7 cellular contexts compared by ENCODE assay signal in genomic region chrX:46587158-46587557, GRCh38. TPM values are rescaled to one million over a fixed set of nuclear protein-coding genes. Genes with fewer than 3 reads are reported as not detected.
DNase-seq lines count a peak whose midpoint lies in the region; ATAC-seq and TF ChIP-seq lines count a peak whose summit lies in the region.

No MANE protein-coding gene starts in this region.

- H3K4me1 Mint-ChIP-seq in activated T-helper 2 cell treated with anti-CD3 and anti-CD28 coated beads, Interferon-gamma antibody, Interleukin-2, Interleukin-4, amounts not matched to agents 10 μg/mL and 5 μg/mL and 100 μg/mL, durations not matched to agents 14 hours and 24 hours and 36 hours (ENCODE audit: low read depth), result peaks cover 21% of the 10 kb centered on the region
- peaks cover 38% of the 10 kb centered on the region for H3K4me1 Mint-ChIP-seq in nephron

- no peak for DNase-seq in activated T-helper 2 cell treated with anti-CD3 and anti-CD28 coated beads, Interferon-gamma antibody, Interleukin-2, Interleukin-4, amounts not matched to agents 10 μg/mL and 5 μg/mL and 100 μg/mL, durations not matched to agents 14 hours and 24 hours and 36 hours (ENCODE audit: low spot score)
- no peak for DNase-seq in SIG-M5 treated with dmso at 0.1 percent for 504 hours (lab: John Stamatoyannopoulos, UW; ENCODE audit: unreplicated experiment)
- no peak for DNase-seq in effector CD8-positive, alpha-beta T cell (lab: John Stamatoyannopoulos, UW)
- no peak for DNase-seq in AG08395 (ENCODE audit: low spot score)

- ATAC-seq in GM18868 (IDR thresholded peaks at IDR 0.05; ENCODE audit: unreplicated experiment) (peak; percentile 86), HG02798 (IDR thresholded peaks at IDR 0.05; ENCODE audit: poor library complexity, unreplicated experiment) (peak; percentile 55)

- H3K27me3 Mint-ChIP-seq in activated T-helper 2 cell treated with anti-CD3 and anti-CD28 coated beads, Interferon-gamma antibody, Interleukin-2, Interleukin-4, amounts not matched to agents 10 μg/mL and 5 μg/mL and 100 μg/mL, durations not matched to agents 14 hours and 24 hours and 36 hours (ENCODE audit: low read depth), result no peaks in the 10 kb centered on the region
- no peaks in the 10 kb centered on the region for H3K27me3 Mint-ChIP-seq in nephron (ENCODE audit: low read depth)

- peak overlapping the region; percentile 84 for H3K27ac Mint-ChIP-seq in activated T-helper 2 cell treated with anti-CD3 and anti-CD28 coated beads, Interferon-gamma antibody, Interleukin-2, Interleukin-4, amounts not matched to agents 10 μg/mL and 5 μg/mL and 100 μg/mL, durations not matched to agents 14 hours and 24 hours and 36 hours
- H3K27ac Mint-ChIP-seq in nephron, result peak overlapping the region in 2 of 3 experiments; percentile 14 to 63

- TF ChIP-seq CTCF in nephron (IDR thresholded peaks at IDR 0.05; ENCODE audit: unreplicated experiment in 3 of 3), result no peak

- H3K9me3 Mint-ChIP-seq in activated T-helper 2 cell treated with anti-CD3 and anti-CD28 coated beads, Interferon-gamma antibody, Interleukin-2, Interleukin-4, amounts not matched to agents 10 μg/mL and 5 μg/mL and 100 μg/mL, durations not matched to agents 14 hours and 24 hours and 36 hours, result no peaks in the 10 kb centered on the region
- no peaks in the 10 kb centered on the region for H3K9me3 Mint-ChIP-seq in nephron

- intact Hi-C loops in activated T-helper 2 cell treated with anti-CD3 and anti-CD28 coated beads, Interferon-gamma antibody, Interleukin-2, Interleukin-4, amounts not matched to agents 10 μg/mL and 5 μg/mL and 100 μg/mL, durations not matched to agents 14 hours and 24 hours and 36 hours (cut with micrococcal nuclease), result loop anchor here (1.0 to 5.0 kb wide), 4 partner anchors 15 to 251 kb away; partner anchors contain the start of gene ZNF674

- H3K4me3 Mint-ChIP-seq in activated T-helper 2 cell treated with anti-CD3 and anti-CD28 coated beads, Interferon-gamma antibody, Interleukin-2, Interleukin-4, amounts not matched to agents 10 μg/mL and 5 μg/mL and 100 μg/mL, durations not matched to agents 14 hours and 24 hours and 36 hours (ENCODE audit: low read depth), result peak overlapping the region; percentile 21
- no peak overlapping the region for H3K4me3 Mint-ChIP-seq in nephron

- H3K36me3 Mint-ChIP-seq in activated T-helper 2 cell treated with anti-CD3 and anti-CD28 coated beads, Interferon-gamma antibody, Interleukin-2, Interleukin-4, amounts not matched to agents 10 μg/mL and 5 μg/mL and 100 μg/mL, durations not matched to agents 14 hours and 24 hours and 36 hours (ENCODE audit: low read depth), result peaks cover 26% of the 10 kb centered on the region
- H3K36me3 Mint-ChIP-seq in nephron (ENCODE audit: low read depth), result no peaks in the 10 kb centered on the region

RNA-seq across cellular contexts. Expression of gene CHST7, which starts 13.6 kb away (rescaled TPM):
- 3.8 TPM in 2 replicates for total RNA-seq in activated T-helper 2 cell treated with anti-CD3 and anti-CD28 coated beads, Interferon-gamma antibody, Interleukin-2, Interleukin-4, amounts not matched to agents 10 μg/mL and 5 μg/mL and 100 μg/mL, durations not matched to agents 14 hours and 24 hours and 36 hours

RNA-seq across cellular contexts. Expression of gene ZNF674, which starts 41.9 kb away (rescaled TPM):
- 2.4 and 2.5 TPM in 2 replicates for total RNA-seq in activated T-helper 2 cell treated with anti-CD3 and anti-CD28 coated beads, Interferon-gamma antibody, Interleukin-2, Interleukin-4, amounts not matched to agents 10 μg/mL and 5 μg/mL and 100 μg/mL, durations not matched to agents 14 hours and 24 hours and 36 hours
